Comparison of ENCODE assay signal across 12 cellular contexts in the genomic region with DNA sequence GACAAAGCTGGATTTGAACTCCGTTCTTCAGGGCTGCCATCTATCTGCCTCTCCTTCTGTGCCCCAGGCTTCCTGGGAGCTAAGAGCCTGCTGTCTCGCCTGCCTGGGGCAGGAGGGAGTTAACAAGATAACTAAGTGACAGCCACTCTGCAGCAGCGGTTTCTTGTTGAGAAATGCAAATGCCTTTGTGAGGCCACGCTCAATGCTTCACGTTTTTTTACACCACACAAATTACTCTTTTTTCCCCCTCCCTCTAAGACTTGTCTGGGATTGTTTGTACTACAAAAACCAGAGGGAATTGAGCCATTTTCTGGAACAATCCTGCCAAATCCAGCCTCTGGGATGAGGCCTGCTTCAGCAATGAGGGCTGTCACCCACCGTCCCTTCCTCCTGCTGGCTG.
A peak's percentile ranks its signal among the peaks of the same experiment; 100 is the strongest.
DNase-seq lines count a peak whose midpoint lies in the region; ATAC-seq, FAIRE-seq and TF ChIP-seq lines count a peak whose summit lies in the region.
"Had no signal": no experiment of that assay in that cellular context is flagged by ENCODE, and none has a peak within 500 bp of the region (broad histone marks: within the 10 kb centered on the region; RNA-seq: fewer than 3 reads in every experiment).

No MANE protein-coding gene starts in this region.

- no peaks in the 10 kb centered on the region for H3K9me3 ChIP-seq in breast epithelium
- no peaks in the 10 kb centered on the region for H3K9me3 ChIP-seq in astrocyte (ENCODE audit: insufficient read depth, low read depth, low read length)
- H3K9me3 ChIP-seq in hepatocyte (ENCODE audit: low read depth), result no peaks in the 10 kb centered on the region

- H3K36me3 Mint-ChIP-seq in MCF 10A (ENCODE audit: insufficient read depth, unreplicated experiment) (no peaks in the 10 kb centered on the region), astrocyte (ENCODE audit: low read depth, unreplicated experiment) (peaks cover 1% of the 10 kb centered on the region)
- H3K36me3 Mint-ChIP-seq in activated naive CD8-positive, alpha-beta T cell treated with anti-CD3 and anti-CD28 coated beads, Interleukin-2, amount 50 U/mL, for 24 hours (ENCODE audit: low read depth), result no peaks in the 10 kb centered on the region
- H3K36me3 Mint-ChIP-seq in activated T-helper 1 cell treated with anti-CD3 and anti-CD28 coated beads, Interleukin-12 subunit alpha, Interleukin-12 subunit beta, Interleukin-2, Interleukin-4 antibody, amounts not matched to agents 30 ng/mL and 10 ng/mL and 1 ng/mL, durations not matched to agents 14 hours and 24 hours and 36 hours (ENCODE audit: low read depth), result no peaks in the 10 kb centered on the region
- H3K36me3 Mint-ChIP-seq: stimulated activated naive B cell treated with anti-CD40 and anti-IgM and Interleukin-4, amounts not matched to agents 10 μg/mL and 1 μg/mL and 100 μg/mL, for 72 hours had no signal

- intact Hi-C loops in MCF 10A (cut with micrococcal nuclease) (no loop called here), breast epithelium (cut with DNase I; ENCODE audit: low total_unique reads) (no loop called here)
- intact Hi-C loops in activated T-helper 1 cell treated with anti-CD3 and anti-CD28 coated beads, Interleukin-12 subunit alpha, Interleukin-12 subunit beta, Interleukin-2, Interleukin-4 antibody, amounts not matched to agents 30 ng/mL and 10 ng/mL and 1 ng/mL, durations not matched to agents 14 hours and 24 hours and 36 hours (cut with micrococcal nuclease), result no loop called here

- H3K4me2 ChIP-seq in astrocyte (ENCODE audit: low read length) (peak overlapping the region; percentile 67), hepatocyte (no peak overlapping the region)

- H3K9ac ChIP-seq in astrocyte (ENCODE audit: low read length), result peak overlapping the region; percentile 59

- H3K4me1 Mint-ChIP-seq in MCF 10A (ENCODE audit: insufficient read depth, unreplicated experiment), result peaks cover 54% of the 10 kb centered on the region
- H3K4me1 Mint-ChIP-seq in astrocyte (ENCODE audit: low read depth, unreplicated experiment), result peaks cover 22% of the 10 kb centered on the region
- H3K4me1 Mint-ChIP-seq in activated naive CD8-positive, alpha-beta T cell treated with anti-CD3 and anti-CD28 coated beads, Interleukin-2, amount 50 U/mL, for 24 hours, result no peaks in the 10 kb centered on the region
- H3K4me1 Mint-ChIP-seq in activated T-helper 1 cell treated with anti-CD3 and anti-CD28 coated beads, Interleukin-12 subunit alpha, Interleukin-12 subunit beta, Interleukin-2, Interleukin-4 antibody, amounts not matched to agents 30 ng/mL and 10 ng/mL and 1 ng/mL, durations not matched to agents 14 hours and 24 hours and 36 hours (ENCODE audit: low read depth), result no peaks in the 10 kb centered on the region
- H3K4me1 Mint-ChIP-seq: naive B cell; stimulated activated naive B cell treated with anti-CD40 and anti-IgM and Interleukin-4, amounts not matched to agents 10 μg/mL and 1 μg/mL and 100 μg/mL, for 72 hours had no signal

- H3K79me2 ChIP-seq in astrocyte (ENCODE audit: insufficient read depth, low read length), result no peaks in the 10 kb centered on the region
- H3K79me2 ChIP-seq in hepatocyte, result no peaks in the 10 kb centered on the region

- H4K20me1 ChIP-seq in astrocyte (ENCODE audit: insufficient read depth, low read length) (no peaks in the 10 kb centered on the region), hepatocyte (ENCODE audit: insufficient read depth, poor library complexity, severe bottlenecking) (no peaks in the 10 kb centered on the region)

- CTCF ChIA-PET in MCF 10A (lab: Yijun Ruan, JAX), result interaction anchor here (1.2 kb wide), 2 partner anchors 10 to 682 kb away, joined by 3 to 4 read pairs; no protein-coding TSS in a partner anchor

- H3K36me3 ChIP-seq in breast epithelium (no peaks in the 10 kb centered on the region), astrocyte (ENCODE audit: insufficient read depth, low read length) (no peaks in the 10 kb centered on the region), hepatocyte (replicated peaks; ENCODE audit: insufficient read depth, low read depth) (no peaks in the 10 kb centered on the region)
- H3K36me3 ChIP-seq: WERI-Rb-1 had no signal

- no peak for ATAC-seq in activated naive CD8-positive, alpha-beta T cell treated with anti-CD3 and anti-CD28 coated beads, Interleukin-2, amount 50 U/mL, for 24 hours
- ATAC-seq: stimulated activated naive B cell treated with anti-CD40 and anti-IgM and Interleukin-4, amounts not matched to agents 10 μg/mL and 1 μg/mL and 100 μg/mL, for 72 hours had no signal

- FAIRE-seq in astrocyte (lab: Jason Lieb, UNC), result no peak

- H3K27me3 ChIP-seq in breast epithelium (no peaks in the 10 kb centered on the region), astrocyte (ENCODE audit: insufficient read depth, low read length) (no peaks in the 10 kb centered on the region), hepatocyte (no peaks in the 10 kb centered on the region)

- H3K4me1 ChIP-seq in breast epithelium (no peaks in the 10 kb centered on the region), astrocyte (ENCODE audit: insufficient read depth, low read length) (peaks cover 33% of the 10 kb centered on the region), hepatocyte (ENCODE audit: insufficient read depth) (peaks cover 5% of the 10 kb centered on the region)

- no peak for TF ChIP-seq POLR2A in breast epithelium (IDR thresholded peaks at IDR 0.05)

- WGBS in hepatocyte (ENCODE audit: low lambda C conversion rate, missing lambda C conversion rate), result 16% methylated on average over 6 of the region's 6 CpGs

- POLR2A ChIA-PET in MCF 10A (lab: Yijun Ruan, JAX), result no interaction called here

- no peak overlapping the region for H2AFZ ChIP-seq in astrocyte (ENCODE audit: low read depth, low read length)
- H2AFZ ChIP-seq in hepatocyte, result no peak overlapping the region

- BruUV-seq in MCF 10A (replicated peaks; lab: Mats Ljungman, UMichigan), result no TSS peak

- TF ChIP-seq CTCF in MCF 10A (IDR thresholded peaks at IDR 0.05; ENCODE audit: unreplicated experiment) (no peak), breast epithelium (IDR thresholded peaks at IDR 0.05) (no peak), astrocyte (IDR thresholded peaks at IDR 0.05; ENCODE audit: insufficient read depth, low read depth, low read length) (no peak), hepatocyte (IDR thresholded peaks at IDR 0.05; ENCODE audit: poor library complexity) (no peak)

- peak overlapping the region; percentile 21 for H3K4me3 Mint-ChIP-seq in MCF 10A (ENCODE audit: unreplicated experiment)
- no peak overlapping the region for H3K4me3 Mint-ChIP-seq in astrocyte (ENCODE audit: unreplicated experiment)
- H3K4me3 Mint-ChIP-seq in activated naive CD8-positive, alpha-beta T cell treated with anti-CD3 and anti-CD28 coated beads, Interleukin-2, amount 50 U/mL, for 24 hours, result no peak overlapping the region
- H3K4me3 Mint-ChIP-seq in activated T-helper 1 cell treated with anti-CD3 and anti-CD28 coated beads, Interleukin-12 subunit alpha, Interleukin-12 subunit beta, Interleukin-2, Interleukin-4 antibody, amounts not matched to agents 30 ng/mL and 10 ng/mL and 1 ng/mL, durations not matched to agents 14 hours and 24 hours and 36 hours, result no peak overlapping the region
- H3K4me3 Mint-ChIP-seq: naive B cell; stimulated activated naive B cell treated with anti-CD40 and anti-IgM and Interleukin-4, amounts not matched to agents 10 μg/mL and 1 μg/mL and 100 μg/mL, for 72 hours had no signal

- H3K27ac Mint-ChIP-seq in MCF 10A (ENCODE audit: low read depth, unreplicated experiment) (peak overlapping the region; percentile 90), astrocyte (ENCODE audit: unreplicated experiment) (peak overlapping the region; percentile 93)
- H3K27ac Mint-ChIP-seq in activated naive CD8-positive, alpha-beta T cell treated with anti-CD3 and anti-CD28 coated beads, Interleukin-2, amount 50 U/mL, for 24 hours, result no peak overlapping the region
- no peak overlapping the region for H3K27ac Mint-ChIP-seq in activated T-helper 1 cell treated with anti-CD3 and anti-CD28 coated beads, Interleukin-12 subunit alpha, Interleukin-12 subunit beta, Interleukin-2, Interleukin-4 antibody, amounts not matched to agents 30 ng/mL and 10 ng/mL and 1 ng/mL, durations not matched to agents 14 hours and 24 hours and 36 hours
- H3K27ac Mint-ChIP-seq: naive B cell; stimulated activated naive B cell treated with anti-CD40 and anti-IgM and Interleukin-4, amounts not matched to agents 10 μg/mL and 1 μg/mL and 100 μg/mL, for 72 hours had no signal

- H3K27me3 Mint-ChIP-seq in MCF 10A (ENCODE audit: insufficient read depth, unreplicated experiment) (no peaks in the 10 kb centered on the region), astrocyte (ENCODE audit: low read depth, unreplicated experiment) (peaks cover 8% of the 10 kb centered on the region)
- H3K27me3 Mint-ChIP-seq in activated naive CD8-positive, alpha-beta T cell treated with anti-CD3 and anti-CD28 coated beads, Interleukin-2, amount 50 U/mL, for 24 hours, result peaks cover 4% of the 10 kb centered on the region
- H3K27me3 Mint-ChIP-seq in activated T-helper 1 cell treated with anti-CD3 and anti-CD28 coated beads, Interleukin-12 subunit alpha, Interleukin-12 subunit beta, Interleukin-2, Interleukin-4 antibody, amounts not matched to agents 30 ng/mL and 10 ng/mL and 1 ng/mL, durations not matched to agents 14 hours and 24 hours and 36 hours (ENCODE audit: insufficient read depth), result no peaks in the 10 kb centered on the region

- H3K9me3 Mint-ChIP-seq in MCF 10A (ENCODE audit: unreplicated experiment), result peaks cover 5% of the 10 kb centered on the region
- H3K9me3 Mint-ChIP-seq in astrocyte (ENCODE audit: unreplicated experiment), result peaks cover 5% of the 10 kb centered on the region
- H3K9me3 Mint-ChIP-seq in activated naive CD8-positive, alpha-beta T cell treated with anti-CD3 and anti-CD28 coated beads, Interleukin-2, amount 50 U/mL, for 24 hours, result peaks cover 5% of the 10 kb centered on the region
- H3K9me3 Mint-ChIP-seq in activated T-helper 1 cell treated with anti-CD3 and anti-CD28 coated beads, Interleukin-12 subunit alpha, Interleukin-12 subunit beta, Interleukin-2, Interleukin-4 antibody, amounts not matched to agents 30 ng/mL and 10 ng/mL and 1 ng/mL, durations not matched to agents 14 hours and 24 hours and 36 hours, result no peaks in the 10 kb centered on the region

- DNase-seq in MCF 10A (ENCODE audit: unreplicated experiment), result peak; percentile 51
- DNase-seq in breast epithelium (ENCODE audit: low spot score in 2 of 2), result no peak
- peak; percentile 96 for DNase-seq in astrocyte (ENCODE audit: low read depth)
- DNase-seq in hepatocyte (ENCODE audit: low spot score), result peak; percentile 50
- DNase-seq in stromal cell of bone marrow (ENCODE audit: low read depth), result peak; percentile 77
- DNase-seq in activated naive CD8-positive, alpha-beta T cell treated with anti-CD3 and anti-CD28 coated beads, Interleukin-2, amount 50 U/mL, for 24 hours, result no peak
- DNase-seq in activated CD4-positive, alpha-beta T cell treated with anti-CD3 and anti-CD28 coated beads for 1 hour, result no peak
- DNase-seq in activated T-helper 1 cell treated with anti-CD3 and anti-CD28 coated beads, Interleukin-12 subunit alpha, Interleukin-12 subunit beta, Interleukin-2, Interleukin-4 antibody, amounts not matched to agents 30 ng/mL and 10 ng/mL and 1 ng/mL, durations not matched to agents 14 hours and 24 hours and 36 hours (ENCODE audit: low spot score), result no peak
- DNase-seq: AML-193; naive B cell; stimulated activated naive B cell treated with anti-CD40 and anti-IgM and Interleukin-4, amounts not matched to agents 10 μg/mL and 1 μg/mL and 100 μg/mL, for 72 hours; WERI-Rb-1 had no signal

- H3K4me3 ChIP-seq in breast epithelium (no peak overlapping the region), astrocyte (ENCODE audit: insufficient read depth, low read depth, low read length) (no peak overlapping the region), hepatocyte (no peak overlapping the region)

- H3K9me2 ChIP-seq in hepatocyte (replicated peaks; ENCODE audit: insufficient read depth), result no peaks in the 10 kb centered on the region

- H3K27ac ChIP-seq in breast epithelium (no peak overlapping the region), astrocyte (ENCODE audit: low read depth, low read length) (peak overlapping the region; percentile 73), hepatocyte (peak overlapping the region; percentile 50)
- H3K27ac ChIP-seq: WERI-Rb-1 had no signal

Comparison
In these comparisons a context has a peak if more than half of its experiments do, and no peak if none do; other contexts are left out.
1. DNase-seq: peak in MCF 10A (single experiment), astrocyte (single experiment), hepatocyte (single experiment) and stromal cell of bone marrow (single experiment); none in breast epithelium (0 of 2), activated naive CD8-positive, alpha-beta T cell treated with anti-CD3 and anti-CD28 coated beads, Interleukin-2, amount 50 U/mL, for 24 hours (single experiment), activated CD4-positive, alpha-beta T cell treated with anti-CD3 and anti-CD28 coated beads for 1 hour (single experiment) and activated T-helper 1 cell treated with anti-CD3 and anti-CD28 coated beads, Interleukin-12 subunit alpha, Interleukin-12 subunit beta, Interleukin-2, Interleukin-4 antibody, amounts not matched to agents 30 ng/mL and 10 ng/mL and 1 ng/mL, durations not matched to agents 14 hours and 24 hours and 36 hours (single experiment).
2. H3K27ac Mint-ChIP-seq: peak in MCF 10A (single experiment) and astrocyte (single experiment); none in activated naive CD8-positive, alpha-beta T cell treated with anti-CD3 and anti-CD28 coated beads, Interleukin-2, amount 50 U/mL, for 24 hours (single experiment) and activated T-helper 1 cell treated with anti-CD3 and anti-CD28 coated beads, Interleukin-12 subunit alpha, Interleukin-12 subunit beta, Interleukin-2, Interleukin-4 antibody, amounts not matched to agents 30 ng/mL and 10 ng/mL and 1 ng/mL, durations not matched to agents 14 hours and 24 hours and 36 hours (single experiment).
3. H3K27ac ChIP-seq: peak in astrocyte (single experiment) and hepatocyte (single experiment); none in breast epithelium (0 of 2).